ENCODE assay signal across 1 cellular context in the genomic region with DNA sequence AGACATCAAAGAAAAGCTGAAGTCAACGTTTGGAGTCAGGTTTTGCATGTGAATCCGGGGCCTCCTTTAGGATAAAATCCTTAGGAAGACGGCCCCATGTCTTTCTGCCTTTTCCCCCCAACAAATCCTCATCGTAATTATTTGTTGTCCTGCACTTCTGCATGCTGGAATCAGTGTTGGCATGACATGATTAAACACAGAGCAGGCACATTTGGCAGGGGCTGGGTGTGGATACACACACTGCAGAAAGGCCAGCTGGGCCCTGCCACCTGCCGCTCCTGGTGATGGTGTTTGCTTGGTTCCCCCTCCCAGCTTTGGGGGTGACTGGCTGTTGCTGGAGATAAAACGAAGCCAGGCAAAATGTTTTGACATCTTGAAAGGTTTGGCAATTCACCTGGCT.
TF ChIP-seq lines count a peak whose summit lies in the region.

No MANE protein-coding gene starts in this region.

TF ChIP-seq in H1, 55 proteins besides CTCF, POLR2A, EP300 and RAD21 (continued from another document):
- TF ChIP-seq MAX (IDR thresholded peaks at IDR 0.05) (no peak), TEAD4 (IDR thresholded peaks at IDR 0.05; ENCODE audit: low read depth, low read length) (no peak), CEBPB (IDR thresholded peaks at IDR 0.05; ENCODE audit: low read depth, low read length) (no peak), HDAC6 (IDR thresholded peaks at IDR 0.05; ENCODE audit: low read depth, low read length) (no peak), SIX5 (IDR thresholded peaks at IDR 0.05; ENCODE audit: low read depth, low read length) (no peak), RFX5 (IDR thresholded peaks at IDR 0.05; ENCODE audit: borderline replicate concordance, low read depth, low read length) (no peak)
